In genomic region chr4:7828011-7828720, GRCh38 we compare ENCODE assay signal across 8 cellular contexts.
A peak's percentile ranks its signal among the peaks of the same experiment; 100 is the strongest.
DNase-seq lines count a peak whose midpoint lies in the region; ATAC-seq and TF ChIP-seq lines count a peak whose summit lies in the region.

No MANE protein-coding gene starts in this region.

- peak overlapping the region; percentile 23 to 72 (median 61); a peak in 19 of 22 replicates for H3K9ac ChIP-seq in BLaER1 treated with 17β-estradiol and CSF1 and Interleukin-3, amounts not matched to agents 10 nM and 100 nM
- peak overlapping the region; percentile 1; the same call in 1 of the 2 replicates for H3K9ac ChIP-seq in MM.1S (ENCODE audit: low read length)

- peaks cover 0 to 18% (median 12%) of the 10 kb centered on the region in 11 experiments; a peak in 16 of 22 replicates for H3K9me3 ChIP-seq in BLaER1 treated with 17β-estradiol and CSF1 and Interleukin-3, amounts not matched to agents 10 nM and 100 nM (replicated peaks in 1 of 11)
- H3K9me3 ChIP-seq in MM.1S (replicated peaks; ENCODE audit: insufficient read depth, low read length), result no peaks in the 10 kb centered on the region
- H3K9me3 ChIP-seq in effector memory CD4-positive, alpha-beta T cell (ENCODE audit: control insufficient read depth, low read length), result no peaks in the 10 kb centered on the region
- H3K9me3 ChIP-seq in stomach, result no peaks in the 10 kb centered on the region

- TF ChIP-seq CTCF in MM.1S (IDR thresholded peaks at IDR 0.05; ENCODE audit: low read length), result no peak
- no peak for TF ChIP-seq CTCF in stomach (IDR thresholded peaks at IDR 0.05)

- H3K4me3 ChIP-seq in BLaER1 treated with 17β-estradiol and CSF1 and Interleukin-3, amounts not matched to agents 10 nM and 100 nM, result 0 out of 20 replicates have a peak overlapping the region, but pooled peaks of 3 of the 10 experiments have one; percentile 2 to 10 (median 6)
- H3K4me3 ChIP-seq in MM.1S (ENCODE audit: low read length) (peak overlapping the region; percentile 20; the same call in 1 of the 2 replicates), stomach (no peak overlapping the region)
- H3K4me3 ChIP-seq in effector memory CD4-positive, alpha-beta T cell (ENCODE audit: insufficient read depth, low read depth, low read length, poor library complexity, severe bottlenecking), result peak overlapping the region; percentile 15

- H3K27ac ChIP-seq in BLaER1 treated with 17β-estradiol and CSF1 and Interleukin-3, amounts not matched to agents 10 nM and 100 nM, result peak overlapping the region; percentile 19 to 88 (median 80); a peak in 21 of 22 replicates
- H3K27ac ChIP-seq in MM.1S (ENCODE audit: low read length), result peak overlapping the region; percentile 43; the same call in 1 of the 2 replicates
- peak overlapping the region; percentile 75 for H3K27ac ChIP-seq in effector memory CD4-positive, alpha-beta T cell (ENCODE audit: insufficient read depth, low read length, poor library complexity, severe bottlenecking)
- peak overlapping the region; percentile 63 to 82 (median 74) for H3K27ac ChIP-seq in stomach

- WGBS in stomach, 5 donors, result 45 to 64% (median 62%) methylated on average over 13 of the region's 13 CpGs

- H2AFZ ChIP-seq in MM.1S (ENCODE audit: low read length), result peak overlapping the region; percentile 26; the same call in 1 of the 2 replicates

- TF ChIP-seq POLR2A in stomach (IDR thresholded peaks at IDR 0.05), result no peak

- no peaks in the 10 kb centered on the region for H3K27me3 ChIP-seq in BLaER1 treated with 17β-estradiol and CSF1 and Interleukin-3, amounts not matched to agents 10 nM and 100 nM
- H3K27me3 ChIP-seq in MM.1S (replicated peaks; ENCODE audit: insufficient read depth, low read length) (peaks cover 39% of the 10 kb centered on the region), stomach (no peaks in the 10 kb centered on the region)
- H3K27me3 ChIP-seq in effector memory CD4-positive, alpha-beta T cell (replicated peaks; ENCODE audit: control insufficient read depth, insufficient read depth, low read length, poor library complexity, severe bottlenecking), result no peaks in the 10 kb centered on the region

- no peak for TF ChIP-seq EP300 in stomach (IDR thresholded peaks at IDR 0.05)

- H3K4me1 ChIP-seq in BLaER1 treated with 17β-estradiol and CSF1 and Interleukin-3, amounts not matched to agents 10 nM and 100 nM, result peaks cover 49 to 62% (median 58%) of the 10 kb centered on the region in 10 experiments
- peaks cover 36% of the 10 kb centered on the region for H3K4me1 ChIP-seq in MM.1S (ENCODE audit: low read length)
- H3K4me1 ChIP-seq in effector memory CD4-positive, alpha-beta T cell (ENCODE audit: control insufficient read depth, insufficient read depth, low read length, poor library complexity, severe bottlenecking), result peaks cover 26% of the 10 kb centered on the region
- peaks cover 9 to 55% (median 32%) of the 10 kb centered on the region in 4 donors for H3K4me1 ChIP-seq in stomach

- H3K4me2 ChIP-seq in BLaER1 treated with 17β-estradiol and CSF1 and Interleukin-3, amounts not matched to agents 10 nM and 100 nM, result peak overlapping the region; percentile 59 to 87 (median 75)
- H3K4me2 ChIP-seq in MM.1S (ENCODE audit: low read depth, low read length), result peak overlapping the region; percentile 63

- no peaks in the 10 kb centered on the region for H4K20me1 ChIP-seq in BLaER1 treated with 17β-estradiol and CSF1 and Interleukin-3, amounts not matched to agents 10 nM and 100 nM
- H4K20me1 ChIP-seq in MM.1S (ENCODE audit: insufficient read depth, low read length), result no peaks in the 10 kb centered on the region

- H3K79me2 ChIP-seq in MM.1S (ENCODE audit: low read length), result no peaks in the 10 kb centered on the region

- H3F3A ChIP-seq in MM.1S (ENCODE audit: insufficient read depth, low read length), result peaks cover 19% of the 10 kb centered on the region

- no peaks in the 10 kb centered on the region for H3K9me2 ChIP-seq in MM.1S (replicated peaks; ENCODE audit: insufficient read depth, low read length)

- intact Hi-C loops in stomach (cut with DNase I; ENCODE audit: low total_unique reads), result no loop called here

- no peak for ATAC-seq in HG02759 (IDR thresholded peaks at IDR 0.05; ENCODE audit: unreplicated experiment)

- DNase-seq in MM.1S, result peak; percentile 61
- DNase-seq in activated CD4-positive, alpha-beta T cell treated with anti-CD3 and anti-CD28 coated beads, Interleukin-2, amount 50 U/mL, for 4 hours, result peak; percentile 52 to 59
- DNase-seq in effector memory CD4-positive, alpha-beta T cell, result peak; percentile 45 to 65 (median 60)
- DNase-seq in myocyte (ENCODE audit: low read depth), result peak; percentile 96
- DNase-seq in stomach, result peak; percentile 49
- DNase-seq in DMS114 treated with DMSO at 0.1 percent for 48 hours (lab: John Stamatoyannopoulos, UW; ENCODE audit: unreplicated experiment), result no peak

- H3K36me3 ChIP-seq in BLaER1 treated with 17β-estradiol and CSF1 and Interleukin-3, amounts not matched to agents 10 nM and 100 nM, result peaks cover 0 to 11% (median 0%) of the 10 kb centered on the region in 11 experiments; a peak in 2 of 22 replicates
- H3K36me3 ChIP-seq in MM.1S (replicated peaks; ENCODE audit: insufficient read depth, low read length) (no peaks in the 10 kb centered on the region), stomach (peaks cover 0 to 26% (median 17%) of the 10 kb centered on the region in 4 donors)
- no peaks in the 10 kb centered on the region for H3K36me3 ChIP-seq in effector memory CD4-positive, alpha-beta T cell (ENCODE audit: control insufficient read depth, insufficient read depth, low read length)

Comparison
In these comparisons a context has a peak if more than half of its experiments do, and no peak if none do; other contexts are left out.
1. H3K4me3 ChIP-seq: peak in MM.1S (single experiment) and effector memory CD4-positive, alpha-beta T cell (single experiment); none in stomach (0 of 4).
2. Peak in every context shown above with its lines, with median percentiles within 50 percentile points of each other: H3K27ac ChIP-seq.